38 cellular contexts compared by ENCODE assay signal in genomic region chr16:8555400-8555799, GRCh38. TPM values are rescaled to one million over a fixed set of nuclear protein-coding genes. Genes with fewer than 3 reads are reported as not detected.
"Had no signal": no experiment of that assay in that cellular context is flagged by ENCODE, and none has a peak within 500 bp of the region (broad histone marks: within the 10 kb centered on the region; RNA-seq: fewer than 3 reads in every experiment).

No MANE protein-coding gene starts in this region.

- H3K9me3 ChIP-seq: MG63 had no signal

- H3K36me3 ChIP-seq: MG63 had no signal

- DNase-seq: Karpas-422, Kasumi-1, MG63, MM.1S, NCI-H1048, NCI-H1092, NCI-H1092 treated with DMSO at 0.1 percent for 48 hours, NCI-H1105, NCI-H1105 treated with DMSO at 0.1 percent for 48 hours, NCI-H1417, NCI-H1417 treated with DMSO at 0.1 percent for 48 hours, NCI-H1436, NCI-H1436 treated with DMSO at 0.1 percent for 48 hours, NCI-H146, NCI-H1694, NCI-H1694 treated with DMSO at 0.1 percent for 48 hours, NCI-H187, NCI-H187 treated with DMSO at 0.1 percent for 48 hours, NCI-H1930, NCI-H2029, NCI-H2029 treated with DMSO at 0.1 percent for 48 hours, NCI-H2081, NCI-H2081 treated with DMSO at 0.1 percent for 48 hours, NCI-H2107, NCI-H2171, NCI-H2171 treated with DMSO at 0.1 percent for 48 hours, NCI-H2227 treated with DMSO at 0.1 percent for 48 hours, NCI-H226, NCI-H345, NCI-H446, NCI-H446 treated with DMSO at 0.1 percent for 48 hours, NCI-H510A, NCI-H510A treated with DMSO at 0.1 percent for 48 hours, NCI-H524 had no signal

- H3K4me3 ChIP-seq: MG63 had no signal

RNA-seq across cellular contexts. Expression of gene TMEM114, which starts 34.9 kb away (rescaled TPM):
- total RNA-seq: LHCN-M2, M059J, MCF 10A, NCI-H460 had no signal
